In genomic region chr3:155560135-155560534, GRCh38 we compare ENCODE assay signal across 24 cellular contexts.
A peak's percentile ranks its signal among the peaks of the same experiment; 100 is the strongest.
DNase-seq lines count a peak whose midpoint lies in the region; ATAC-seq lines count a peak whose summit lies in the region.
"Had no signal": no experiment of that assay in that cellular context is flagged by ENCODE, and none has a peak within 500 bp of the region (broad histone marks: within the 10 kb centered on the region; RNA-seq: fewer than 3 reads in every experiment).

No MANE protein-coding gene starts in this region.

- ATAC-seq in HG02840 (IDR thresholded peaks at IDR 0.05; ENCODE audit: low FRiP score, unreplicated experiment), result no peak
- ATAC-seq: GM12878 had no signal

- no peak overlapping the region for H3K27ac Mint-ChIP-seq in CD4-positive, alpha-beta memory T cell
- H3K27ac Mint-ChIP-seq: CD8-positive, alpha-beta memory T cell; T-helper 1 cell treated with Interleukin-12 subunit alpha and Interleukin-12 subunit beta and Interleukin-4 antibody, amounts not matched to agents 30 μg/mL and 1 μg/mL, for 36 hours had no signal

- POLR2A ChIA-PET in CD4-positive, alpha-beta memory T cell (lab: Charles Lee; ENCODE audit: partially characterized antibody), result no interaction called here

- H3K27me3 Mint-ChIP-seq in CD4-positive, alpha-beta memory T cell, result peaks cover 0 to 1% of the 10 kb centered on the region in 2 donors

- no peak overlapping the region for H3K27ac ChIP-seq in CD4-positive, alpha-beta memory T cell (ENCODE audit: low read depth, low read length)
- H3K27ac ChIP-seq: 22Rv1; BLaER1 treated with 17β-estradiol and CSF1 and Interleukin-3, amounts not matched to agents 10 nM and 100 nM; HL-60; PC-9 had no signal

- no peaks in the 10 kb centered on the region for H3K9me3 ChIP-seq in CD4-positive, alpha-beta memory T cell (ENCODE audit: control insufficient read depth in 1 of 2, low read length in 2 of 2)

- peak; percentile 17 for DNase-seq in DMS153 (lab: John Stamatoyannopoulos, UW)
- no peak for DNase-seq in DMS153 treated with DMSO at 0.1 percent for 48 hours (lab: John Stamatoyannopoulos, UW; ENCODE audit: unreplicated experiment)
- DNase-seq in DMS53 treated with DMSO at 0.1 percent for 48 hours (lab: John Stamatoyannopoulos, UW; ENCODE audit: unreplicated experiment), result peak; percentile 50
- peak; percentile 4 for DNase-seq in NCI-H1105 (lab: John Stamatoyannopoulos, UW)
- peak; percentile 23 for DNase-seq in kidney tubule cell (ENCODE audit: low spot score)
- DNase-seq in NCI-H446 treated with DMSO at 0.1 percent for 48 hours (lab: John Stamatoyannopoulos, UW), result no peak
- DNase-seq in CD4-positive, alpha-beta memory T cell, result no peak
- DNase-seq: Calu3; CD8-positive, alpha-beta memory T cell; DND-41; H7; KG1; NCI-H187; NCI-H2171; NCI-H526; PC-9; RPMI8226; SHP77 had no signal

- H3K9me3 Mint-ChIP-seq in CD4-positive, alpha-beta memory T cell, result no peaks in the 10 kb centered on the region
- H3K9me3 Mint-ChIP-seq: CD8-positive, alpha-beta memory T cell; T-helper 1 cell treated with Interleukin-12 subunit alpha and Interleukin-12 subunit beta and Interleukin-4 antibody, amounts not matched to agents 30 μg/mL and 1 μg/mL, for 36 hours had no signal

- no peaks in the 10 kb centered on the region for H3K36me3 Mint-ChIP-seq in CD4-positive, alpha-beta memory T cell
- H3K36me3 Mint-ChIP-seq: CD8-positive, alpha-beta memory T cell had no signal

- no peaks in the 10 kb centered on the region for H3K4me1 Mint-ChIP-seq in CD4-positive, alpha-beta memory T cell

- H3K4me3 Mint-ChIP-seq in CD4-positive, alpha-beta memory T cell, result no peak overlapping the region
- H3K4me3 Mint-ChIP-seq: CD8-positive, alpha-beta memory T cell; T-helper 1 cell treated with Interleukin-12 subunit alpha and Interleukin-12 subunit beta and Interleukin-4 antibody, amounts not matched to agents 30 μg/mL and 1 μg/mL, for 36 hours had no signal

- no peaks in the 10 kb centered on the region for H3K36me3 ChIP-seq in CD4-positive, alpha-beta memory T cell (ENCODE audit: insufficient read depth, low read length)
- H3K36me3 ChIP-seq: BLaER1 treated with 17β-estradiol and CSF1 and Interleukin-3, amounts not matched to agents 10 nM and 100 nM had no signal

- H3K4me3 ChIP-seq in CD4-positive, alpha-beta memory T cell (ENCODE audit: low read length in 2 of 2), result no peak overlapping the region
- H3K4me3 ChIP-seq: BLaER1 treated with 17β-estradiol and CSF1 and Interleukin-3, amounts not matched to agents 10 nM and 100 nM; GM12878; PC-9 had no signal

- CTCF ChIA-PET in CD4-positive, alpha-beta memory T cell (lab: Charles Lee; ENCODE audit: partially characterized antibody), result no interaction called here

- H3K27me3 ChIP-seq in CD4-positive, alpha-beta memory T cell (ENCODE audit: insufficient read depth, low read length), result no peaks in the 10 kb centered on the region
- H3K27me3 ChIP-seq: BLaER1 treated with 17β-estradiol and CSF1 and Interleukin-3, amounts not matched to agents 10 nM and 100 nM had no signal

- intact Hi-C loops in CD4-positive, alpha-beta memory T cell (cut with micrococcal nuclease), result no loop called here

- H3K4me1 ChIP-seq in CD4-positive, alpha-beta memory T cell (ENCODE audit: insufficient read depth, low read length), result no peaks in the 10 kb centered on the region

Comparison
In these comparisons a context has a peak if more than half of its experiments do, and no peak if none do; other contexts are left out.
1. DNase-seq: peak in DMS153 (single experiment), DMS53 treated with DMSO at 0.1 percent for 48 hours (single experiment), NCI-H1105 (single experiment) and kidney tubule cell (single experiment); none in DMS153 treated with DMSO at 0.1 percent for 48 hours (single experiment), NCI-H446 treated with DMSO at 0.1 percent for 48 hours (single experiment) and CD4-positive, alpha-beta memory T cell (0 of 5).